Comparison of ENCODE assay signal across 8 cellular contexts in genomic region chr11:111925953-111926352, GRCh38. TPM values are rescaled to one million over a fixed set of nuclear protein-coding genes. Genes with fewer than 3 reads are reported as not detected.
DNase-seq lines count a peak whose midpoint lies in the region; ATAC-seq and TF ChIP-seq lines count a peak whose summit lies in the region.

No MANE protein-coding gene starts in this region.

- TF ChIP-seq CTCF in right lobe of liver (IDR thresholded peaks at IDR 0.05) = no peak

- H3K27me3 ChIP-seq in right lobe of liver (no peaks in the 10 kb centered on the region), stomach smooth muscle (ENCODE audit: control insufficient read depth in 1 of 2, insufficient read depth in 2 of 2, low read length in 2 of 2) (no peaks in the 10 kb centered on the region)

- H3K9me3 ChIP-seq in right lobe of liver (no peaks in the 10 kb centered on the region), stomach smooth muscle (ENCODE audit: control insufficient read depth in 2 of 2, low read length in 2 of 2) (no peaks in the 10 kb centered on the region)

- no peak for DNase-seq in T-helper 2 cell treated with Interferon-gamma antibody and Interleukin-4, amounts not matched to agents 5 μg/mL and 100 μg/mL, for 36 hours (ENCODE audit: low spot score)
- no peak for DNase-seq in T-helper 2 cell
- no peak for DNase-seq in right lobe of liver
- DNase-seq in NCI-H226 = no peak
- no peak for DNase-seq in NCI-H1694 treated with DMSO at 0.1 percent for 48 hours (lab: John Stamatoyannopoulos, UW)

- peak overlapping the region; percentile 64 for H3K4me3 Mint-ChIP-seq in T-helper 2 cell treated with Interferon-gamma antibody and Interleukin-4, amounts not matched to agents 5 μg/mL and 100 μg/mL, for 36 hours
- H3K4me3 Mint-ChIP-seq in activated naive CD8-positive, alpha-beta T cell = peak overlapping the region; percentile 87

- H3K27ac ChIP-seq in right lobe of liver (peak overlapping the region in 2 of 3 donors; percentile 70 to 84), stomach smooth muscle (ENCODE audit: low read length) (peak overlapping the region; percentile 75)

- intact Hi-C loops in right lobe of liver (cut with DNase I) = no loop called here

- H3K9ac ChIP-seq in stomach smooth muscle (ENCODE audit: low read length in 2 of 2) = peak overlapping the region in 1 of 2 donors; percentile 76

- TF ChIP-seq POLR2A in right lobe of liver (IDR thresholded peaks at IDR 0.05) = no peak

- peaks cover 8% of the 10 kb centered on the region for H3K27me3 Mint-ChIP-seq in T-helper 2 cell treated with Interferon-gamma antibody and Interleukin-4, amounts not matched to agents 5 μg/mL and 100 μg/mL, for 36 hours (ENCODE audit: low read depth)
- no peaks in the 10 kb centered on the region for H3K27me3 Mint-ChIP-seq in activated naive CD8-positive, alpha-beta T cell

- H3K4me3 ChIP-seq in right lobe of liver (no peak overlapping the region), stomach smooth muscle (ENCODE audit: low read length in 2 of 2) (peak overlapping the region in 1 of 2 donors; percentile 78)

- H3K36me3 ChIP-seq in right lobe of liver (no peaks in the 10 kb centered on the region), stomach smooth muscle (ENCODE audit: control insufficient read depth in 2 of 2, insufficient read depth in 2 of 2, low read length in 2 of 2) (no peaks in the 10 kb centered on the region)

- H3K27ac Mint-ChIP-seq in T-helper 2 cell treated with Interferon-gamma antibody and Interleukin-4, amounts not matched to agents 5 μg/mL and 100 μg/mL, for 36 hours = peak overlapping the region; percentile 91
- H3K27ac Mint-ChIP-seq in activated naive CD8-positive, alpha-beta T cell = no peak overlapping the region

- no peaks in the 10 kb centered on the region for H3K9me3 Mint-ChIP-seq in T-helper 2 cell treated with Interferon-gamma antibody and Interleukin-4, amounts not matched to agents 5 μg/mL and 100 μg/mL, for 36 hours
- no peaks in the 10 kb centered on the region for H3K9me3 Mint-ChIP-seq in activated naive CD8-positive, alpha-beta T cell (ENCODE audit: low read depth)

- peaks cover 0 to 60% (median 9%) of the 10 kb centered on the region in 4 donors for H3K4me1 ChIP-seq in right lobe of liver
- peaks cover 44% of the 10 kb centered on the region for H3K4me1 ChIP-seq in stomach smooth muscle (ENCODE audit: control insufficient read depth, insufficient read depth, low read length)

- 90% methylated on average over 2 of the region's 16 CpGs for WGBS in right lobe of liver (ENCODE audit: insufficient coverage, low coverage, low lambda C conversion rate, missing lambda C conversion rate)

- no peaks in the 10 kb centered on the region for H3K36me3 Mint-ChIP-seq in T-helper 2 cell treated with Interferon-gamma antibody and Interleukin-4, amounts not matched to agents 5 μg/mL and 100 μg/mL, for 36 hours (ENCODE audit: low read depth)
- no peaks in the 10 kb centered on the region for H3K36me3 Mint-ChIP-seq in activated naive CD8-positive, alpha-beta T cell

- peaks cover 17% of the 10 kb centered on the region for H3K4me1 Mint-ChIP-seq in T-helper 2 cell treated with Interferon-gamma antibody and Interleukin-4, amounts not matched to agents 5 μg/mL and 100 μg/mL, for 36 hours (ENCODE audit: low read depth)
- peaks cover 16% of the 10 kb centered on the region for H3K4me1 Mint-ChIP-seq in activated naive CD8-positive, alpha-beta T cell (ENCODE audit: low read depth)

- ATAC-seq in right lobe of liver (no peak), HG03565 (IDR thresholded peaks at IDR 0.05; ENCODE audit: unreplicated experiment) (no peak)

RNA-seq across cellular contexts. Expression of gene C11orf52, which starts 7.2 kb away (rescaled TPM):
- total RNA-seq in right lobe of liver = 10 to 100 TPM in 4 of 6 experiments, 1 to 10 TPM in 2; 6.4 to 12.6 (median 10.3) TPM

RNA-seq across cellular contexts. Expression of gene DIXDC1, which starts 11.2 kb away (rescaled TPM):
- 10 to 100 TPM in 1 of 6 experiments, 1 to 10 TPM in 5; 4.5 to 10.4 (median 8.0) TPM for total RNA-seq in right lobe of liver

RNA-seq across cellular contexts. Expression of gene HSPB2, which starts 13.4 kb away (rescaled TPM):
- total RNA-seq in right lobe of liver = under 1 TPM in 2 of 6 experiments, not detected in 4; 0.20 to 0.49 TPM

RNA-seq across cellular contexts. Expression of gene CRYAB, which starts 14.4 kb away (rescaled TPM):
- 10 to 100 TPM in 2 of 6 experiments, 1 to 10 TPM in 4; 3.6 to 10.5 (median 6.7) TPM for total RNA-seq in right lobe of liver

RNA-seq across cellular contexts. Expression of gene CFAP68, which starts 46.6 kb away (rescaled TPM):
- 10 to 100 TPM; 10.6 to 22.9 (median 15.7) TPM for total RNA-seq in right lobe of liver
